11 cellular contexts compared by ENCODE assay signal in the genomic region with DNA sequence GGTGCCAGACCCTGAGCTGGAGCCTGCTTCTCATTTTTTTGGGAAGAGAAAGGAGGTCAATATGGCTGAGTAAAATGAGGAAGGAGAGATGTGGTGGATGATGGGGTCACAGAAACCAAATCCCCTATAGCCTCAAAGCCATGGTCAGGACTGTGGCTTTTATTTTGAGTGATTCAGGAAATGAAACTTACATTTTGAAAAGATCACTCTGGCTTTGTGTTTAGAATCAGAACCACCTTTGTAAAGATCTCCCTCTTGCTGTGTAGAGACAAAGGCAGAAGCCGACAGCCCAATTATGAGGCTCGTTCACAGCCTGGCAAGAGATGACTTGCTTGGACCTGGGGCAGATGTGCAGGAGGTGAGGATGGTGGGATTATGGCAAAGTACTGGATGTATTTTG.
"Had no signal": no experiment of that assay in that cellular context is flagged by ENCODE, and none has a peak within 500 bp of the region (broad histone marks: within the 10 kb centered on the region; RNA-seq: fewer than 3 reads in every experiment).

No MANE protein-coding gene starts in this region.

- DNase-seq: activated CD4-positive, alpha-beta T cell treated with anti-CD3 and anti-CD28 coated beads, Interleukin-2, amount 50 U/mL, for 1 hour; activated naive CD4-positive, alpha-beta T cell treated with anti-CD3 and anti-CD28 coated beads, Interleukin-2, amount 50 U/mL, for 16 hours; amniotic stem cell; erythroblast; left cardiac atrium; lower lobe of right lung; nephron progenitor cell; occipital lobe; stimulated activated CD4-positive, alpha-beta T cell treated with anti-CD3 and anti-CD28 coated beads, Interleukin-2, amount 100 ng/mL, for 48 hours; stimulated activated naive CD4-positive, alpha-beta T cell; trophoblast cell had no signal

- ATAC-seq: left cardiac atrium, lower lobe of right lung had no signal
